Comparison of ENCODE assay signal across 8 cellular contexts in the genomic region with DNA sequence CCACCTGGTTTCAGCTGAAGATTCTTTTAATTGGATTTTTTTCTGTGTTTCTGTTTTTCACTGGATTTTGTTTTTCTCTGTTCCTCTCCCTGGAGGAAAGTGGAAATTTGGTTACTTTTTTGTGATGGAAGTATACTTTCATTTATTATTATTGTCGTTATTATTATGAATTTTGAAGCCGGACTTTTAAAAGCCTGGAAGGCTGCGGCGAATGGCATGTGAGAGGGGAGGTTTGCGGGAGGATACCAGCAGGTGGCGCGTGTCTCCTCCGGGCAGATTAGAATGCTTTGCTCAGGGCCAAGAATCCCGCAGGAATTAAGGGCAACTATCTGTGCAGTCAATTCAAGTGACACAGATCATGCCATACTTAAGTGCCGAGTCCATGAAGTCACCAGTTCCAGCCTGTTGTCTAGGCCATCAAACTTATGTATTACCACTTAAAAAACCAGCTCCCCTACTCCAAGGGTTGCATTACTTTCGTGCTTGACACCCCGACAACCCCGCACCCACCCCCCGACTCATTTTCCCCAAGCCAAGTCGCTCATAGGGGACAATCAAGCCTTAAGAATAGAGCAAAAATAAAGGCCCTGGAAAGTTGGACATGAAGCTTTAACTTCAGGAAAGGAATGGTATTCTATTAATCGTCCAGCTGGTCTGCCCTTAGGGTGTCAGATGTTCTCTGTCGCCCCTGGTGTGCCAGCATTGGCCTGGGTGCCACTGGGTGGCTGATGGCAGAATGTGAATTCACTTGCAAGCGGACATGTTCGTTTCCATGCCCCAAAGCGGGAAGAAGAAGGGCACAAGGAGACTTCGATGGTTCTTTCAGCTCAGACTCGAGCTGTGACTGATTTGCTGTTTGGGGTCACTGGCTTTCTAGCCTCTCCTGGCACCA. TPM values are rescaled to one million over a fixed set of nuclear protein-coding genes. Genes with fewer than 3 reads are reported as not detected.
A peak's percentile ranks its signal among the peaks of the same experiment; 100 is the strongest.
DNase-seq lines count a peak whose midpoint lies in the region; ATAC-seq and TF ChIP-seq lines count a peak whose summit lies in the region.

No MANE protein-coding gene starts in this region.

- H3K9me3 ChIP-seq in effector memory CD4-positive, alpha-beta T cell (ENCODE audit: control insufficient read depth, low read length), result no peaks in the 10 kb centered on the region

- TF ChIP-seq CTCF in AG09309 (IDR thresholded peaks at IDR 0.05; ENCODE audit: control insufficient read depth, insufficient read depth, low read depth, low read length, missing control alignments), result peak; percentile 89

- H3K27me3 Mint-ChIP-seq in activated CD4-positive, alpha-beta memory T cell treated with anti-CD3 and anti-CD28 coated beads, Interleukin-2, amount 10 ng/mL, durations not matched to agents 7 days and 5 days, result peaks cover 4% of the 10 kb centered on the region
- H3K27me3 Mint-ChIP-seq in memory B cell, result no peaks in the 10 kb centered on the region

- peak overlapping the region; percentile 92 for H3K4me3 Mint-ChIP-seq in activated CD4-positive, alpha-beta memory T cell treated with anti-CD3 and anti-CD28 coated beads, Interleukin-2, amount 10 ng/mL, durations not matched to agents 7 days and 5 days
- H3K4me3 Mint-ChIP-seq in memory B cell, result peak overlapping the region; percentile 96

- H3K27ac ChIP-seq in effector memory CD4-positive, alpha-beta T cell (ENCODE audit: insufficient read depth, low read length, poor library complexity, severe bottlenecking), result no peak overlapping the region

- H3K9me3 Mint-ChIP-seq in activated CD4-positive, alpha-beta memory T cell treated with anti-CD3 and anti-CD28 coated beads, Interleukin-2, amount 10 ng/mL, durations not matched to agents 7 days and 5 days, result no peaks in the 10 kb centered on the region
- H3K9me3 Mint-ChIP-seq in memory B cell, result no peaks in the 10 kb centered on the region

- no peak overlapping the region for H3K27ac Mint-ChIP-seq in activated CD4-positive, alpha-beta memory T cell treated with anti-CD3 and anti-CD28 coated beads, Interleukin-2, amount 10 ng/mL, durations not matched to agents 7 days and 5 days
- peak overlapping the region; percentile 96 for H3K27ac Mint-ChIP-seq in memory B cell

- DNase-seq in AG09309 (ENCODE audit: low read depth) (no peak), GOT3 (lab: John Stamatoyannopoulos, UW) (peak; percentile 13), NCI-H460 (ENCODE audit: extremely low read depth, low read depth) (peak; percentile 58), memory B cell (ENCODE audit: low spot score in 2 of 2) (peak; percentile 61 to 71)
- peak; percentile 64 for DNase-seq in activated CD4-positive, alpha-beta memory T cell treated with anti-CD3 and anti-CD28 coated beads, Interleukin-2, amount 10 ng/mL, durations not matched to agents 7 days and 5 days
- DNase-seq in effector memory CD4-positive, alpha-beta T cell, result peak; percentile 16 to 43 (median 33)
- peak; percentile 51 for DNase-seq in stimulated activated CD8-positive, alpha-beta memory T cell treated with anti-CD3 and anti-CD28 coated beads, Interleukin-12 subunit alpha, Interleukin-12 subunit beta, amount 100 ng/mL, for 1 hour (ENCODE audit: low read depth)

- CTCF ChIA-PET in activated CD4-positive, alpha-beta memory T cell treated with anti-CD3 and anti-CD28 coated beads, Interleukin-2, amount 10 ng/mL, durations not matched to agents 7 days and 5 days (lab: Charles Lee), result interaction anchor here (0.7 to 6.6 kb wide), 33 partner anchors 9 to 398 kb away, joined by 3 to 67 read pairs (median 4); no protein-coding TSS in a partner anchor

- POLR2A ChIA-PET in activated CD4-positive, alpha-beta memory T cell treated with anti-CD3 and anti-CD28 coated beads, Interleukin-2, amount 10 ng/mL, durations not matched to agents 7 days and 5 days (lab: Charles Lee), result interaction anchor here (0.7 to 1.7 kb wide), 3 partner anchors 169 to 246 kb away, joined by 3 to 6 read pairs (median 4); no protein-coding TSS in a partner anchor

- H3K4me3 ChIP-seq in AG09309 (ENCODE audit: control insufficient read depth, low read depth, low read length), result no peak overlapping the region
- H3K4me3 ChIP-seq in effector memory CD4-positive, alpha-beta T cell (ENCODE audit: insufficient read depth, low read depth, low read length, poor library complexity, severe bottlenecking), result peak overlapping the region; percentile 10

- peaks cover 37% of the 10 kb centered on the region for H3K4me1 Mint-ChIP-seq in activated CD4-positive, alpha-beta memory T cell treated with anti-CD3 and anti-CD28 coated beads, Interleukin-2, amount 10 ng/mL, durations not matched to agents 7 days and 5 days
- peaks cover 28% of the 10 kb centered on the region for H3K4me1 Mint-ChIP-seq in memory B cell

- H3K27me3 ChIP-seq in effector memory CD4-positive, alpha-beta T cell (replicated peaks; ENCODE audit: control insufficient read depth, insufficient read depth, low read length, poor library complexity, severe bottlenecking), result no peaks in the 10 kb centered on the region

- no peaks in the 10 kb centered on the region for H3K36me3 ChIP-seq in effector memory CD4-positive, alpha-beta T cell (ENCODE audit: control insufficient read depth, insufficient read depth, low read length)

- ATAC-seq in memory B cell (ENCODE audit: low read depth), result no peak
- no peak for ATAC-seq in HG02852 (IDR thresholded peaks at IDR 0.05; ENCODE audit: unreplicated experiment)

- H3K36me3 Mint-ChIP-seq in activated CD4-positive, alpha-beta memory T cell treated with anti-CD3 and anti-CD28 coated beads, Interleukin-2, amount 10 ng/mL, durations not matched to agents 7 days and 5 days (ENCODE audit: low read depth), result no peaks in the 10 kb centered on the region
- no peaks in the 10 kb centered on the region for H3K36me3 Mint-ChIP-seq in memory B cell

- H3K4me1 ChIP-seq in effector memory CD4-positive, alpha-beta T cell (ENCODE audit: control insufficient read depth, insufficient read depth, low read length, poor library complexity, severe bottlenecking), result peaks cover 20% of the 10 kb centered on the region

RNA-seq across cellular contexts. Expression of a gene that starts 1.3 kb away (rescaled TPM):
- 4.3 and 5.5 TPM in 2 replicates for total RNA-seq in NCI-H460 (2014; rRNA removed; shearing (Covaris generic))
- polyA plus RNA-seq in NCI-H460 (2014; cell fraction: nucleus; rRNA removed), result 2.4 and 6.6 TPM in 2 replicates
- total RNA-seq in activated CD4-positive, alpha-beta memory T cell treated with anti-CD3 and anti-CD28 coated beads, Interleukin-2, amount 10 ng/mL, durations not matched to agents 7 days and 5 days, result 10 to 100 TPM; 17.1 TPM
